Comparison of ENCODE assay signal across 19 cellular contexts in the genomic region with DNA sequence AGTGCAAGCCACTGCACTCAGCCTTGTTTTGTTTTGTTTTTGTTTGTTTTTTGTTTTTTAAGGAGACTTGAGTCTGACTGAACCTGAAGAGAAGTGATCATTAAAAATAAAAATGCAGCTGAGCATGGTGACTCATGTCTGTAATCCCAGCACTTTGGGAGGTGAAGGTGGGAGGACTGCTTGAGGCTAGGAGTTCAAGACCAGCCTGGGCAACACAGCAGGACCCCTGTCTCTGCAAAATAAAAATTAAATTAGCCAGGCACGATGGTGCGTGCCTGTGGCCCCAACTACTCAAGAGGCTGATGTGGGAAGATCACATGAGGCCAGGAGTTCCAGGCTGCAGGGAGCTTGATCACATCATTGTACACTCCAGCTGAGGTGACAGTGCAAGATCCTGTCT. TPM values are rescaled to one million over a fixed set of nuclear protein-coding genes. Genes with fewer than 3 reads are reported as not detected.
DNase-seq lines count a peak whose midpoint lies in the region; ATAC-seq and TF ChIP-seq lines count a peak whose summit lies in the region.
"Had no signal": no experiment of that assay in that cellular context is flagged by ENCODE, and none has a peak within 500 bp of the region (broad histone marks: within the 10 kb centered on the region; RNA-seq: fewer than 3 reads in every experiment).

No MANE protein-coding gene starts in this region.

- no peaks in the 10 kb centered on the region for H3F3A ChIP-seq in DOHH2 (ENCODE audit: control insufficient read depth, insufficient read depth)

- no peak for ATAC-seq in central memory CD8-positive, alpha-beta T cell (replicated peaks; ENCODE audit: extremely low read depth, poor library complexity, severe bottlenecking)
- ATAC-seq in activated T-cell treated with anti-CD3 and anti-CD28 coated beads, Interleukin-2, amount 50 U/mL, for 4 hours = no peak
- no peak for ATAC-seq in HG02840 (IDR thresholded peaks at IDR 0.05; ENCODE audit: low FRiP score, unreplicated experiment)
- ATAC-seq in right lobe of liver = no peak
- ATAC-seq: GM23338 had no signal

- peak overlapping the region; percentile 31 for H3K4me2 ChIP-seq in DOHH2 (ENCODE audit: low read length)
- H3K4me2 ChIP-seq: GM23338, KMS-11 had no signal

- no peaks in the 10 kb centered on the region for H3K9me3 ChIP-seq in DOHH2 (ENCODE audit: control insufficient read depth, insufficient read depth, low read length)
- no peaks in the 10 kb centered on the region for H3K9me3 ChIP-seq in HEK293 (ENCODE audit: control insufficient read depth, insufficient read depth, low read depth, low read length)
- H3K9me3 ChIP-seq in right lobe of liver = no peaks in the 10 kb centered on the region
- H3K9me3 ChIP-seq: BE2C had no signal

- no peaks in the 10 kb centered on the region for H3K79me2 ChIP-seq in DOHH2 (ENCODE audit: control insufficient read depth, low read length)

- H3K36me3 Mint-ChIP-seq in central memory CD8-positive, alpha-beta T cell (ENCODE audit: insufficient read depth) = peaks cover 4% of the 10 kb centered on the region
- H3K36me3 Mint-ChIP-seq in activated T-cell treated with anti-CD3 and anti-CD28 coated beads, Interleukin-2, amount 50 U/mL, for 4 hours (ENCODE audit: insufficient read depth) = no peaks in the 10 kb centered on the region
- H3K36me3 Mint-ChIP-seq: CD4-positive, CD25-positive, alpha-beta regulatory T cell had no signal

- H3K4me3 Mint-ChIP-seq in central memory CD8-positive, alpha-beta T cell = no peak overlapping the region
- H3K4me3 Mint-ChIP-seq in activated T-cell treated with anti-CD3 and anti-CD28 coated beads, Interleukin-2, amount 50 U/mL, for 4 hours = no peak overlapping the region
- H3K4me3 Mint-ChIP-seq: CD4-positive, CD25-positive, alpha-beta regulatory T cell; CD8-positive, alpha-beta memory T cell; GM23338; H9 had no signal

- TF ChIP-seq CTCF in DOHH2 (IDR thresholded peaks at IDR 0.05; ENCODE audit: low read depth, low read length, poor library complexity, severe bottlenecking) = no peak
- no peak for TF ChIP-seq CTCF in HEK293 (tag by site-specific recombination; IDR thresholded peaks at IDR 0.05)
- no peak for TF ChIP-seq CTCF in right lobe of liver (IDR thresholded peaks at IDR 0.05)

- H4K20me1 ChIP-seq in DOHH2 (ENCODE audit: control insufficient read depth, insufficient read depth, low read depth, low read length) = no peaks in the 10 kb centered on the region

- TF ChIP-seq POLR2A in right lobe of liver (IDR thresholded peaks at IDR 0.05) = no peak

- H3K4me3 ChIP-seq in DOHH2 (ENCODE audit: low read length) = no peak overlapping the region
- no peak overlapping the region for H3K4me3 ChIP-seq in HEK293 (ENCODE audit: low read depth, low read length)
- no peak overlapping the region for H3K4me3 ChIP-seq in right lobe of liver
- H3K4me3 ChIP-seq: GM23338 had no signal

- peaks cover 16% of the 10 kb centered on the region for H3K4me1 Mint-ChIP-seq in central memory CD8-positive, alpha-beta T cell
- peaks cover 4% of the 10 kb centered on the region for H3K4me1 Mint-ChIP-seq in activated T-cell treated with anti-CD3 and anti-CD28 coated beads, Interleukin-2, amount 50 U/mL, for 4 hours (ENCODE audit: low read depth)

- H3K27me3 Mint-ChIP-seq in central memory CD8-positive, alpha-beta T cell = peaks cover 46% of the 10 kb centered on the region
- peaks cover 37% of the 10 kb centered on the region for H3K27me3 Mint-ChIP-seq in activated T-cell treated with anti-CD3 and anti-CD28 coated beads, Interleukin-2, amount 50 U/mL, for 4 hours (ENCODE audit: low read depth)

- H3K9me2 ChIP-seq in DOHH2 (replicated peaks; ENCODE audit: control insufficient read depth, low read length) = no peaks in the 10 kb centered on the region

- no peak overlapping the region for H3K27ac ChIP-seq in DOHH2 (ENCODE audit: low read depth, low read length)
- H3K27ac ChIP-seq in HEK293 (ENCODE audit: extremely low read depth, low read depth, low read length) = no peak overlapping the region
- peak overlapping the region in 1 of 3 donors; percentile 12 for H3K27ac ChIP-seq in right lobe of liver
- H3K27ac ChIP-seq: HL-60, KMS-11 had no signal

- CTCF ChIA-PET in HEK293 (lab: Yijun Ruan, JAX) = interaction anchor here (0.6 kb wide), 1 partner anchor 132 kb away, joined by 3 read pairs; no protein-coding TSS in a partner anchor

- POLR2A ChIA-PET in HEK293 (lab: Yijun Ruan, JAX) = no interaction called here

- H3K27me3 ChIP-seq in DOHH2 (ENCODE audit: control insufficient read depth, low read length) = peaks cover 3% of the 10 kb centered on the region; the same call in 1 of the 2 replicates
- no peaks in the 10 kb centered on the region for H3K27me3 ChIP-seq in right lobe of liver

- no peak for DNase-seq in central memory CD8-positive, alpha-beta T cell (ENCODE audit: low spot score in 2 of 2)
- DNase-seq in activated T-cell treated with anti-CD3 and anti-CD28 coated beads, Interleukin-2, amount 50 U/mL, for 4 hours = no peak
- DNase-seq in cerebellar cortex (ENCODE audit: low spot score) (no peak), right lobe of liver (no peak)
- DNase-seq: ACHN; BE2C; C1 segment of cervical spinal cord; CD4-positive, CD25-positive, alpha-beta regulatory T cell; CD8-positive, alpha-beta memory T cell; COR-L47; DMS153; DMS79; H9 had no signal

- no peaks in the 10 kb centered on the region for H3K36me3 ChIP-seq in DOHH2 (ENCODE audit: control insufficient read depth, low read length)
- no peaks in the 10 kb centered on the region for H3K36me3 ChIP-seq in HEK293 (ENCODE audit: control insufficient read depth in 2 of 2, insufficient read depth in 1 of 2, low read length in 2 of 2)
- H3K36me3 ChIP-seq in right lobe of liver = peaks cover 0 to 9% (median 0%) of the 10 kb centered on the region in 4 donors
- H3K36me3 ChIP-seq: BE2C had no signal

- intact Hi-C loops in right lobe of liver (cut with DNase I) = no loop called here

- H3K9me3 Mint-ChIP-seq in central memory CD8-positive, alpha-beta T cell = no peaks in the 10 kb centered on the region
- H3K9me3 Mint-ChIP-seq in activated T-cell treated with anti-CD3 and anti-CD28 coated beads, Interleukin-2, amount 50 U/mL, for 4 hours = no peaks in the 10 kb centered on the region
- H3K9me3 Mint-ChIP-seq: CD8-positive, alpha-beta memory T cell; GM23338; H9 had no signal

- 79% methylated on average over 2 of the region's 2 CpGs for WGBS in right lobe of liver (ENCODE audit: insufficient coverage, low coverage, low lambda C conversion rate, missing lambda C conversion rate)

- H3K27ac Mint-ChIP-seq in central memory CD8-positive, alpha-beta T cell (ENCODE audit: low read depth) = peak overlapping the region; percentile 20
- H3K27ac Mint-ChIP-seq: GM23338 had no signal

- H3K4me1 ChIP-seq in DOHH2 (ENCODE audit: control insufficient read depth, low read length) (peaks cover 28% of the 10 kb centered on the region), HEK293 (ENCODE audit: control insufficient read depth, insufficient read depth, low read length) (peaks cover 3% of the 10 kb centered on the region; the same call in 1 of the 2 replicates), right lobe of liver (peaks cover 0 to 45% (median 13%) of the 10 kb centered on the region in 4 donors)
- H3K4me1 ChIP-seq: BE2C had no signal

TF ChIP-seq in HEK293, 187 proteins besides CTCF, POLR2A, EP300 and RAD21 (continues in another document):
- no peak for TF ChIP-seq ZNF76 (tag by site-specific recombination; IDR thresholded peaks at IDR 0.05; ENCODE audit: borderline replicate concordance, low read depth)
- TF ChIP-seq IKZF3 (tag by site-specific recombination; IDR thresholded peaks at IDR 0.05) = 0 out of 2 replicates have a peak, but pooled peaks have one; percentile 7
- TF ChIP-seq ZNF514 (tag by site-specific recombination; IDR thresholded peaks at IDR 0.05) = no peak
- no peak for TF ChIP-seq SP2 (tag by site-specific recombination; IDR thresholded peaks at IDR 0.05)
- TF ChIP-seq ZNF555 (tag by site-specific recombination; conservative IDR thresholded peaks at IDR 0.05) = no peak
- TF ChIP-seq ZNF341 (tag by site-specific recombination; IDR thresholded peaks at IDR 0.05; ENCODE audit: low read depth) = no peak
- TF ChIP-seq, protein P1, sequence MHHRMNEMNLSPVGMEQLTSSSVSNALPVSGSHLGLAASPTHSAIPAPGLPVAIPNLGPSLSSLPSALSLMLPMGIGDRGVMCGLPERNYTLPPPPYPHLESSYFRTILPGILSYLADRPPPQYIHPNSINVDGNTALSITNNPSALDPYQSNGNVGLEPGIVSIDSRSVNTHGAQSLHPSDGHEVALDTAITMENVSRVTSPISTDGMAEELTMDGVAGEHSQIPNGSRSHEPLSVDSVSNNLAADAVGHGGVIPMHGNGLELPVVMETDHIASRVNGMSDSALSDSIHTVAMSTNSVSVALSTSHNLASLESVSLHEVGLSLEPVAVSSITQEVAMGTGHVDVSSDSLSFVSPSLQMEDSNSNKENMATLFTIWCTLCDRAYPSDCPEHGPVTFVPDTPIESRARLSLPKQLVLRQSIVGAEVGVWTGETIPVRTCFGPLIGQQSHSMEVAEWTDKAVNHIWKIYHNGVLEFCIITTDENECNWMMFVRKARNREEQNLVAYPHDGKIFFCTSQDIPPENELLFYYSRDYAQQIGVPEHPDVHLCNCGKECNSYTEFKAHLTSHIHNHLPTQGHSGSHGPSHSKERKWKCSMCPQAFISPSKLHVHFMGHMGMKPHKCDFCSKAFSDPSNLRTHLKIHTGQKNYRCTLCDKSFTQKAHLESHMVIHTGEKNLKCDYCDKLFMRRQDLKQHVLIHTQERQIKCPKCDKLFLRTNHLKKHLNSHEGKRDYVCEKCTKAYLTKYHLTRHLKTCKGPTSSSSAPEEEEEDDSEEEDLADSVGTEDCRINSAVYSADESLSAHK (tag by site-specific recombination; IDR thresholded peaks at IDR 0.05) = no peak
- TF ChIP-seq ZNF112 (tag by site-specific recombination; IDR thresholded peaks at IDR 0.05) = no peak
- TF ChIP-seq GLIS1 (tag by site-specific recombination; IDR thresholded peaks at IDR 0.05) = peak; percentile 25; the same call in 1 of the 2 replicates
- peak; percentile 74 for TF ChIP-seq WT1 (tag by site-specific recombination; IDR thresholded peaks at IDR 0.05)
- peak; percentile 66; the same call in 1 of the 2 replicates for TF ChIP-seq ZNF121 (tag by site-specific recombination; IDR thresholded peaks at IDR 0.05)
- 0 out of 2 replicates have a peak, but pooled peaks have one; percentile 8 for TF ChIP-seq ZIC2 (tag by site-specific recombination; IDR thresholded peaks at IDR 0.05)
- no peak for TF ChIP-seq PRDM1 (tag by site-specific recombination; IDR thresholded peaks at IDR 0.05)
- TF ChIP-seq ZNF302 (tag by site-specific recombination; IDR thresholded peaks at IDR 0.05; ENCODE audit: low read depth) = no peak
- TF ChIP-seq ZNF266 (tag by site-specific recombination; IDR thresholded peaks at IDR 0.05; ENCODE audit: low read depth) = no peak
- TF ChIP-seq SP7 (tag by site-specific recombination; IDR thresholded peaks at IDR 0.05) = 0 out of 2 replicates have a peak, but pooled peaks have one; percentile 20
- no peak for TF ChIP-seq ZNF777 (tag by site-specific recombination; IDR thresholded peaks at IDR 0.05; ENCODE audit: borderline replicate concordance)

RNA-seq across cellular contexts. Expression of a gene that starts 6.2 kb away (rescaled TPM):
- total RNA-seq in activated T-cell treated with anti-CD3 and anti-CD28 coated beads, Interleukin-2, amount 50 U/mL, for 4 hours = under 1 TPM in 2 of 3 donors, not detected in 1; 0.05 to 0.33 TPM
- total RNA-seq in right lobe of liver = 10 to 100 TPM; 22.0 to 82.7 (median 38.7) TPM

Comparison
In these comparisons a context has a peak if more than half of its experiments do, and no peak if none do; other contexts are left out.
1. RNA of a gene that starts 6.2 kb away (total RNA-seq): 22.0 to 82.7 TPM in right lobe of liver; 0.05 to 0.33 TPM in activated T-cell treated with anti-CD3 and anti-CD28 coated beads, Interleukin-2, amount 50 U/mL, for 4 hours; every median in the first group is over 10 times any median in the second.